Comparison of ENCODE assay signal across 1 cellular context in genomic region chr10:133044502-133044901, GRCh38.
TF ChIP-seq lines count a peak whose summit lies in the region.

No MANE protein-coding gene starts in this region.

TF ChIP-seq in HEK293, 187 proteins besides CTCF, POLR2A, EP300 and RAD21:
- TF ChIP-seq KLF1 (tag by site-specific recombination; IDR thresholded peaks at IDR 0.05), result peak; percentile 73
- no peak for TF ChIP-seq ZNF664 (tag by site-specific recombination; IDR thresholded peaks at IDR 0.05)
